Comparison of ENCODE assay signal across 9 cellular contexts in genomic region chr12:113462117-113462774, GRCh38. TPM values are rescaled to one million over a fixed set of nuclear protein-coding genes. Genes with fewer than 3 reads are reported as not detected.
DNase-seq lines count a peak whose midpoint lies in the region; ATAC-seq and TF ChIP-seq lines count a peak whose summit lies in the region.
"Had no signal": no experiment of that assay in that cellular context is flagged by ENCODE, and none has a peak within 500 bp of the region (broad histone marks: within the 10 kb centered on the region; RNA-seq: fewer than 3 reads in every experiment).

No MANE protein-coding gene starts in this region.

- DNase-seq in COLO829 (ENCODE audit: low spot score) (peak; percentile 67), HT-29 (ENCODE audit: low spot score) (peak; percentile 78), activated T-cell treated with anti-CD3 and anti-CD28 coated beads for 4 hours (peak; percentile 58), esophagus squamous epithelium (lab: John Stamatoyannopoulos, UW) (no peak), natural killer cell (peak; percentile 64)
- peak; percentile 33 to 64 (median 40) for DNase-seq in stimulated activated naive CD4-positive, alpha-beta T cell (lab: John Stamatoyannopoulos, UW)

- no peaks in the 10 kb centered on the region for H3K9me2 ChIP-seq in OCI-LY1 (ENCODE audit: low read depth, low read length)

- TF ChIP-seq CTCF in OCI-LY1 (IDR thresholded peaks at IDR 0.05; ENCODE audit: low read length) (peak; percentile 75), esophagus squamous epithelium (IDR thresholded peaks at IDR 0.05) (peak in 5 of 6 experiments; percentile 62 to 83 (median 72)), natural killer cell (IDR thresholded peaks at IDR 0.05) (peak; percentile 75)

- peak overlapping the region; percentile 81 for H3K4me3 Mint-ChIP-seq in natural killer cell

- intact Hi-C loops in esophagus squamous epithelium (cut with DNase I) (loop anchor here (10.0 kb wide), 1 partner anchor 453 kb away; no protein-coding TSS in a partner anchor), natural killer cell (cut with micrococcal nuclease) (no loop called here)

- peaks cover 61 to 66% of the 10 kb centered on the region in 2 donors for H3K27me3 Mint-ChIP-seq in natural killer cell (ENCODE audit: low read depth in 2 of 2)

- no peak overlapping the region for H2AFZ ChIP-seq in OCI-LY1 (ENCODE audit: low read length)

- H3K4me3 ChIP-seq in OCI-LY1 (ENCODE audit: low read depth, low read length, poor library complexity, severe bottlenecking) (no peak overlapping the region), esophagus squamous epithelium (peak overlapping the region in 3 of 4 donors; percentile 13 to 55 (median 35))

- H3K9ac ChIP-seq in OCI-LY1 (ENCODE audit: low read length) = no peak overlapping the region

- TF ChIP-seq POLR2A in esophagus squamous epithelium (IDR thresholded peaks at IDR 0.05) = no peak

- no peaks in the 10 kb centered on the region for H3F3A ChIP-seq in OCI-LY1 (ENCODE audit: insufficient read depth, low read length)

- WGBS in esophagus squamous epithelium, 2 donors = 10% methylated on average over 23 to 25 of the region's 25 CpGs

- no peaks in the 10 kb centered on the region for H3K36me3 ChIP-seq in OCI-LY1 (ENCODE audit: insufficient read depth, low read length)
- no peaks in the 10 kb centered on the region for H3K36me3 ChIP-seq in esophagus squamous epithelium

- no peaks in the 10 kb centered on the region for H3K36me3 Mint-ChIP-seq in natural killer cell

- H3K27me3 ChIP-seq in OCI-LY1 (ENCODE audit: insufficient read depth, low read length) (no peaks in the 10 kb centered on the region), esophagus squamous epithelium (peaks cover 30 to 98% (median 41%) of the 10 kb centered on the region in 4 donors)

- no peak overlapping the region for H3K27ac Mint-ChIP-seq in natural killer cell

- peaks cover 11 to 19% of the 10 kb centered on the region in 2 donors for H3K4me1 Mint-ChIP-seq in natural killer cell

- H3K4me1 ChIP-seq in OCI-LY1 (ENCODE audit: insufficient read depth, low read length, severe bottlenecking) (no peaks in the 10 kb centered on the region), esophagus squamous epithelium (peaks cover 20 to 50% (median 29%) of the 10 kb centered on the region in 3 donors)

- ATAC-seq in natural killer cell (peak; percentile 59 to 84 (median 65)), HG03175 (IDR thresholded peaks at IDR 0.05; ENCODE audit: unreplicated experiment) (no peak)

- no peak overlapping the region for H3K27ac ChIP-seq in OCI-LY1 (ENCODE audit: low read depth, low read length, poor library complexity, severe bottlenecking)
- no peak overlapping the region for H3K27ac ChIP-seq in esophagus squamous epithelium

- no peaks in the 10 kb centered on the region for H3K9me3 ChIP-seq in OCI-LY1 (ENCODE audit: low read length)
- no peaks in the 10 kb centered on the region for H3K9me3 ChIP-seq in esophagus squamous epithelium

- H4K20me1 ChIP-seq in OCI-LY1 (ENCODE audit: insufficient read depth, low read length) = no peaks in the 10 kb centered on the region

- H3K79me2 ChIP-seq in OCI-LY1 (ENCODE audit: insufficient read depth, low read length) = no peaks in the 10 kb centered on the region

- H3K4me2 ChIP-seq in OCI-LY1 (ENCODE audit: low read length) = no peak overlapping the region

- no peaks in the 10 kb centered on the region for H3K9me3 Mint-ChIP-seq in natural killer cell

RNA-seq across cellular contexts. Expression of gene LHX5, which starts 9.4 kb away (rescaled TPM):
- not detected in 2 replicates for total RNA-seq in HT-29 (2014; rRNA removed; shearing (Covaris generic))
- total RNA-seq in esophagus squamous epithelium (not detected), natural killer cell (not detected)
- total RNA-seq: T-helper 1 cell treated with Interleukin-12 subunit alpha and Interleukin-12 subunit beta and Interleukin-4 antibody, amounts not matched to agents 30 ng/mL and 1 ng/mL, for 36 hours had no signal

RNA-seq across cellular contexts. Expression of gene SDSL, which starts 40.1 kb away (rescaled TPM):
- 6.6 and 9.1 TPM in 2 replicates for total RNA-seq in HT-29 (2014; rRNA removed; shearing (Covaris generic))
- total RNA-seq in esophagus squamous epithelium (1 to 10 TPM in 2 of 4 donors, under 1 TPM in 1, not detected in 1; 0.48 to 3.1 (median 1.5) TPM), natural killer cell (1 to 10 TPM; 1.0 to 7.5 (median 3.7) TPM)

RNA-seq across cellular contexts. Expression of gene SDS, which starts 58.6 kb away (rescaled TPM):
- total RNA-seq in HT-29 (2014; rRNA removed; shearing (Covaris generic)) = not detected in 2 replicates
- under 1 TPM in 1 of 4 donors, not detected in 3; 0.76 TPM for total RNA-seq in esophagus squamous epithelium
- not detected for total RNA-seq in natural killer cell
- total RNA-seq: T-helper 1 cell treated with Interleukin-12 subunit alpha and Interleukin-12 subunit beta and Interleukin-4 antibody, amounts not matched to agents 30 ng/mL and 1 ng/mL, for 36 hours had no signal
